ENCODE assay signal across 30 cellular contexts in genomic region chr18:48808476-48808875, GRCh38.
DNase-seq lines count a peak whose midpoint lies in the region; ATAC-seq and TF ChIP-seq lines count a peak whose summit lies in the region.
"Had no signal": no experiment of that assay in that cellular context is flagged by ENCODE, and none has a peak within 500 bp of the region (broad histone marks: within the 10 kb centered on the region; RNA-seq: fewer than 3 reads in every experiment).

No MANE protein-coding gene starts in this region.

- H3K9me3 ChIP-seq in GM23248 (ENCODE audit: low read depth) = no peaks in the 10 kb centered on the region
- H3K9me3 ChIP-seq in right cardiac atrium (ENCODE audit: control insufficient read depth, low read length) = no peaks in the 10 kb centered on the region
- H3K9me3 ChIP-seq: MG63, neutrophil, prostate gland, upper lobe of left lung had no signal

- H3K27me3 Mint-ChIP-seq in nephron progenitor cell (ENCODE audit: low read depth, poor library complexity) = no peaks in the 10 kb centered on the region
- H3K27me3 Mint-ChIP-seq: activated B cell treated with CpG ODN at 0.5 μM for 24 hours; activated T-cell treated with anti-CD3 and anti-CD28 coated beads, Interleukin-2, amount 50 U/mL, for 24 hours had no signal

- no peak overlapping the region for H2AFZ ChIP-seq in GM23248

- intact Hi-C loops in right cardiac atrium (cut with DNase I) = no loop called here

- ATAC-seq in right cardiac atrium = peak; percentile 34 to 53
- ATAC-seq in HG03280 (IDR thresholded peaks at IDR 0.05; ENCODE audit: unreplicated experiment) = no peak
- ATAC-seq: GM12878 had no signal

- peaks cover 7% of the 10 kb centered on the region for H3K36me3 Mint-ChIP-seq in nephron progenitor cell (ENCODE audit: low read depth)
- H3K36me3 Mint-ChIP-seq: activated naive CD8-positive, alpha-beta T cell had no signal

- no peaks in the 10 kb centered on the region for H4K20me1 ChIP-seq in GM23248 (ENCODE audit: insufficient read depth)

- H3K9ac ChIP-seq in GM23248 = no peak overlapping the region

- H3K4me2 ChIP-seq in GM23248 (ENCODE audit: unreplicated experiment) = no peak overlapping the region

- in situ Hi-C loops in GM23248 (cut with MboI) = loop anchor here (10.0 kb wide), 1 partner anchor 64 kb away; no protein-coding TSS in a partner anchor

- peaks cover 8% of the 10 kb centered on the region; the same call in 1 of the 2 replicates for H3K36me3 ChIP-seq in GM23248 (ENCODE audit: low read depth)
- H3K36me3 ChIP-seq: neutrophil, prostate gland had no signal

- H3K27ac ChIP-seq in GM23248 (no peak overlapping the region), coronary artery (peak overlapping the region; percentile 91 to 96), right cardiac atrium (ENCODE audit: low read length) (no peak overlapping the region)
- H3K27ac ChIP-seq: neutrophil, prostate gland, upper lobe of left lung had no signal

- H3F3A ChIP-seq in GM23248 (ENCODE audit: insufficient read depth) = peaks cover 17% of the 10 kb centered on the region

- no peaks in the 10 kb centered on the region for H3K27me3 ChIP-seq in GM23248 (replicated peaks; ENCODE audit: insufficient read depth)
- no peaks in the 10 kb centered on the region for H3K27me3 ChIP-seq in right cardiac atrium (ENCODE audit: control insufficient read depth, insufficient read depth)
- H3K27me3 ChIP-seq: dorsolateral prefrontal cortex, MG63, neutrophil, upper lobe of left lung had no signal

- peaks cover 11% of the 10 kb centered on the region for H3K79me2 ChIP-seq in GM23248 (ENCODE audit: insufficient read depth)

- peaks cover 50% of the 10 kb centered on the region for H3K4me1 Mint-ChIP-seq in nephron progenitor cell

- H3K9me3 Mint-ChIP-seq in nephron progenitor cell = no peaks in the 10 kb centered on the region
- H3K9me3 Mint-ChIP-seq: activated B cell treated with CpG ODN at 0.5 μM for 24 hours; activated T-cell treated with anti-CD3 and anti-CD28 coated beads, Interleukin-2, amount 50 U/mL, for 24 hours had no signal

- 21 to 26% methylated on average over 1 of the region's 1 CpG for WGBS in GM23248 (ENCODE audit: low coverage in 1 of 2, low lambda C conversion rate in 2 of 2, missing lambda C conversion rate in 2 of 2), 2 experiments
- WGBS in right cardiac atrium = 19% methylated on average over 1 of the region's 1 CpG

- H3K27ac Mint-ChIP-seq in nephron progenitor cell = no peak overlapping the region
- H3K27ac Mint-ChIP-seq: activated B cell treated with CpG ODN at 0.5 μM for 24 hours; activated naive CD8-positive, alpha-beta T cell; activated T-cell treated with anti-CD3 and anti-CD28 coated beads, Interleukin-2, amount 50 U/mL, for 24 hours had no signal

- no peak overlapping the region for H3K4me3 ChIP-seq in GM23248
- H3K4me3 ChIP-seq in coronary artery = no peak overlapping the region
- no peak overlapping the region for H3K4me3 ChIP-seq in right cardiac atrium (ENCODE audit: low read length)
- H3K4me3 ChIP-seq: dorsolateral prefrontal cortex, GM12878, MG63, prostate gland, upper lobe of left lung had no signal

- no peaks in the 10 kb centered on the region for H3K9me2 ChIP-seq in GM23248 (ENCODE audit: insufficient read depth)

- peaks cover 8% of the 10 kb centered on the region for H3K4me1 ChIP-seq in GM23248 (ENCODE audit: insufficient read depth)
- H3K4me1 ChIP-seq in right cardiac atrium (ENCODE audit: control insufficient read depth, insufficient read depth, low read length) = peaks cover 15% of the 10 kb centered on the region
- H3K4me1 ChIP-seq: prostate gland had no signal

- DNase-seq in COLO829 (ENCODE audit: low spot score) (peak; percentile 38), GM23248 (peak; percentile 14), coronary artery (ENCODE audit: low spot score) (no peak), right cardiac atrium (no peak), NCI-H1694 (lab: John Stamatoyannopoulos, UW) (no peak), NCI-H128 (lab: John Stamatoyannopoulos, UW; ENCODE audit: unreplicated experiment) (no peak), nephron progenitor cell (no peak)
- DNase-seq: activated B cell treated with CpG ODN at 0.5 μM for 24 hours; activated effector memory CD4-positive, alpha-beta T cell treated with anti-CD3 and anti-CD28 coated beads, Interleukin-2, amount 50 U/mL, for 16 hours; activated T-cell treated with anti-CD3 and anti-CD28 coated beads, Interleukin-2, amount 50 U/mL, for 24 hours; central memory CD4-positive, alpha-beta T cell; dorsolateral prefrontal cortex; H7; hippocampal formation; KBM-7; mesendoderm; MG63; NCI-H1105; NCI-H1930; NCI-H2227 treated with DMSO at 0.1 percent for 48 hours; RPMI8226; stimulated activated CD4-positive, alpha-beta T cell treated with anti-CD3 and anti-CD28 coated beads, Interleukin-15, amount 100 ng/mL, for 24 hours; stimulated activated CD4-positive, alpha-beta T cell treated with anti-CD3 and anti-CD28 coated beads, Interleukin-4, amount 100 ng/mL, for 4 hours; T-helper 1 cell; upper lobe of left lung had no signal

- no peak for TF ChIP-seq CTCF in coronary artery (IDR thresholded peaks at IDR 0.05)
- no peak for TF ChIP-seq CTCF in nephron progenitor cell (IDR thresholded peaks at IDR 0.05)

- H3K4me3 Mint-ChIP-seq in nephron progenitor cell = no peak overlapping the region
- H3K4me3 Mint-ChIP-seq: activated B cell treated with CpG ODN at 0.5 μM for 24 hours; activated naive CD8-positive, alpha-beta T cell; activated T-cell treated with anti-CD3 and anti-CD28 coated beads, Interleukin-2, amount 50 U/mL, for 24 hours had no signal

Comparison
In these comparisons a context has a peak if more than half of its experiments do, and no peak if none do; other contexts are left out.
1. DNase-seq: peak in COLO829 (single experiment) and GM23248 (single experiment); none in coronary artery (single experiment), right cardiac atrium (0 of 3), NCI-H1694 (single experiment), NCI-H128 (single experiment) and nephron progenitor cell (single experiment).
2. H3K27ac ChIP-seq: peak in coronary artery (2 of 2); none in GM23248 (single experiment) and right cardiac atrium (single experiment).